18 cellular contexts compared by ENCODE assay signal in genomic region chr3:62365311-62366092, GRCh38. TPM values are rescaled to one million over a fixed set of nuclear protein-coding genes. Genes with fewer than 3 reads are reported as not detected.
DNase-seq lines count a peak whose midpoint lies in the region; ATAC-seq and TF ChIP-seq lines count a peak whose summit lies in the region.
"Had no signal": no experiment of that assay in that cellular context is flagged by ENCODE, and none has a peak within 500 bp of the region (broad histone marks: within the 10 kb centered on the region; RNA-seq: fewer than 3 reads in every experiment).

No MANE protein-coding gene starts in this region.

- WGBS in H9 (ENCODE audit: extremely low coverage, insufficient read length, low lambda C conversion rate) = no CpG with 5 or more reads among the region's 17 CpGs

- H3K27me3 ChIP-seq in H9 (ENCODE audit: insufficient read depth, low read length) = peaks cover 58% of the 10 kb centered on the region
- peaks cover 57% of the 10 kb centered on the region for H3K27me3 ChIP-seq in BE2C

- H2AK5ac ChIP-seq in H9 (ENCODE audit: insufficient read length, low read length) = no peak overlapping the region

- no peak overlapping the region for H2BK15ac ChIP-seq in H9 (ENCODE audit: low read depth, low read length)

- H2BK12ac ChIP-seq in H9 (ENCODE audit: insufficient read length, low read depth, low read length) = no peak overlapping the region

- peak overlapping the region; percentile 83 for H3K4me2 ChIP-seq in H9 (ENCODE audit: insufficient read depth, insufficient read length, low read length)

- no peak overlapping the region for H4K5ac ChIP-seq in H9 (ENCODE audit: insufficient read length, low read depth, low read length)

- H2BK120ac ChIP-seq in H9 (ENCODE audit: low read depth, low read length, poor library complexity, severe bottlenecking) = no peak overlapping the region

- no peak overlapping the region for H2BK20ac ChIP-seq in H9 (ENCODE audit: low read depth, low read length, poor library complexity, severe bottlenecking)

- no peak overlapping the region for H3K9ac ChIP-seq in H9 (ENCODE audit: extremely low read depth, insufficient read length, low read length)

- H3K4me1 ChIP-seq in H9 (ENCODE audit: insufficient read depth, low read length) (no peaks in the 10 kb centered on the region; the same call in 1 of the 2 replicates), BE2C (no peaks in the 10 kb centered on the region)
- H3K4me1 ChIP-seq: Caco-2 had no signal

- no peak for ATAC-seq in WTC11
- ATAC-seq in GM21723 (IDR thresholded peaks at IDR 0.05; ENCODE audit: unreplicated experiment) = no peak
- no peak for ATAC-seq in GM21423 (IDR thresholded peaks at IDR 0.05; ENCODE audit: unreplicated experiment)
- ATAC-seq: Panc1, Right ventricle myocardium inferior had no signal

- no peak overlapping the region for H3K23ac ChIP-seq in H9 (ENCODE audit: insufficient read length, low read depth, low read length)

- peak overlapping the region in 1 of 3 experiments; percentile 13; a peak in 1 of 7 replicates for H3K27ac Mint-ChIP-seq in H9
- no peak overlapping the region for H3K27ac Mint-ChIP-seq in WTC11
- H3K27ac Mint-ChIP-seq: CD14-positive monocyte had no signal

- no peaks in the 10 kb centered on the region for H4K20me1 ChIP-seq in H9 (ENCODE audit: control insufficient read depth, insufficient read depth, insufficient read length)

- no peaks in the 10 kb centered on the region for H3K79me2 ChIP-seq in H9 (ENCODE audit: insufficient read depth, low read length)

- no peak overlapping the region for H3K4me3 ChIP-seq in BE2C (ENCODE audit: low read depth, low read length)

- H3K18ac ChIP-seq in H9 (ENCODE audit: insufficient read length, low read depth, low read length) = no peak overlapping the region

- POLR2A ChIA-PET in WTC11 (lab: Charles Lee) = no interaction called here

- H3K36me3 ChIP-seq in BE2C = no peaks in the 10 kb centered on the region

- no peak overlapping the region for H2BK5ac ChIP-seq in H9 (ENCODE audit: insufficient read length, low read length)

- H3K9me3 Mint-ChIP-seq in H9 = peaks cover 0 to 4% of the 10 kb centered on the region in 2 experiments; a peak in 1 of 5 replicates
- H3K9me3 Mint-ChIP-seq in WTC11 = peaks cover 6% of the 10 kb centered on the region

- H4K8ac ChIP-seq in H9 (replicated peaks; ENCODE audit: insufficient read length, low read depth, low read length) = no peak overlapping the region

- no peak overlapping the region for H4K91ac ChIP-seq in H9 (ENCODE audit: insufficient read length, low read depth, low read length)

- H3K27me3 Mint-ChIP-seq in H9 (ENCODE audit: low read depth) (peaks cover 82% of the 10 kb centered on the region), WTC11 (ENCODE audit: low read depth) (peaks cover 81% of the 10 kb centered on the region)

- H3T11ph ChIP-seq in H9 (ENCODE audit: low read length) = no peak overlapping the region

- no peaks in the 10 kb centered on the region; a peak in 1 of 7 replicates for H3K36me3 Mint-ChIP-seq in H9 (ENCODE audit: insufficient read depth in 1 of 3, low read depth in 3 of 3)
- no peaks in the 10 kb centered on the region for H3K36me3 Mint-ChIP-seq in WTC11

- peaks cover 8% of the 10 kb centered on the region for H3K23me2 ChIP-seq in H9 (ENCODE audit: insufficient read length, low read depth, low read length, poor library complexity, severe bottlenecking)

- no peak overlapping the region for H3K56ac ChIP-seq in H9 (ENCODE audit: insufficient read length, low read depth, low read length)

- H3K27ac ChIP-seq in H9 (ENCODE audit: insufficient read length, low read depth, low read length) = no peak overlapping the region

- H3K4ac ChIP-seq in H9 (ENCODE audit: low read depth, low read length) = no peak overlapping the region

- H3K4me1 Mint-ChIP-seq in H9 (peaks cover 53 to 60% of the 10 kb centered on the region in 2 experiments), WTC11 (peaks cover 57% of the 10 kb centered on the region)
- H3K4me1 Mint-ChIP-seq: CD14-positive monocyte had no signal

- H3K4me3 Mint-ChIP-seq in H9 (peak overlapping the region; percentile 33 to 58), WTC11 (peak overlapping the region; percentile 62)

- no peak overlapping the region for H3K14ac ChIP-seq in H9 (ENCODE audit: insufficient read depth, low read length)

- no peak for TF ChIP-seq CTCF in H9 (conservative IDR thresholded peaks at IDR 0.05)
- no peak for TF ChIP-seq CTCF in WTC11 (IDR thresholded peaks at IDR 0.05)
- TF ChIP-seq CTCF in BE2C (IDR thresholded peaks at IDR 0.05; ENCODE audit: low read depth, low read length) = no peak

- DNase-seq in COR-L47 (lab: John Stamatoyannopoulos, UW) (peak; percentile 16), H9 (peak; percentile 29), WTC11 (ENCODE audit: low spot score) (no peak), inferior parietal cortex (ENCODE audit: extremely low spot score) (peak; percentile 40), BE2C (no peak), erythroblast (lab: John Stamatoyannopoulos, UW) (no peak)
- DNase-seq: Caco-2, DMS153, EL, NCI-H1092, NCI-H187 had no signal

- no peak for TF ChIP-seq POLR2A in erythroblast (IDR thresholded peaks at IDR 0.05; ENCODE audit: low read length)

- no peak overlapping the region for H2AFZ ChIP-seq in H9 (ENCODE audit: low read length)

- H3K79me1 ChIP-seq in H9 (ENCODE audit: insufficient read depth, low read depth, low read length, poor library complexity, severe bottlenecking) = no peaks in the 10 kb centered on the region

- CTCF ChIA-PET in WTC11 (lab: Charles Lee) = interaction anchor here (0.6 to 1.6 kb wide), 3 partner anchors 10 to 190 kb away, joined by 3 read pairs; no protein-coding TSS in a partner anchor

- H3K9me3 ChIP-seq in H9 (ENCODE audit: control insufficient read depth, low read depth, low read length) = no peaks in the 10 kb centered on the region
- H3K9me3 ChIP-seq in BE2C = peaks cover 4% of the 10 kb centered on the region; the same call in 1 of the 2 replicates
- H3K9me3 ChIP-seq: Caco-2 had no signal

TF ChIP-seq in WTC11, 78 proteins besides CTCF, POLR2A, EP300 and RAD21:
- TF ChIP-seq FOXP4 (CRISPR knock-in tag; IDR thresholded peaks at IDR 0.05) (0 out of 2 replicates have a peak, but pooled peaks have one; percentile 35), SMAD4 (CRISPR knock-in tag; IDR thresholded peaks at IDR 0.05) (no peak), NFYB (CRISPR knock-in tag; conservative IDR thresholded peaks at IDR 0.05; ENCODE audit: low read depth) (no peak), CREB1 (CRISPR knock-in tag; IDR thresholded peaks at IDR 0.05) (no peak), ZNF219 (CRISPR knock-in tag; IDR thresholded peaks at IDR 0.05; ENCODE audit: borderline replicate concordance) (no peak), RELA (CRISPR knock-in tag; IDR thresholded peaks at IDR 0.05; ENCODE audit: borderline replicate concordance) (no peak)

RNA-seq across cellular contexts. Expression of gene FEZF2, which starts 7.8 kb away (rescaled TPM):
- total RNA-seq in H9 (2021) (0.11 TPM in 1 of 2 replicates, not detected in the other), WTC11 (2021) (not detected in 3 replicates)
- not detected for polyA plus RNA-seq in BE2C (2012; ENCODE audit: insufficient read depth, insufficient read length, low read depth)
- total RNA-seq: A673, Caco-2, MCF 10A, Right ventricle myocardium inferior had no signal
- polyA plus RNA-seq: CD14-positive monocyte had no signal

Comparison
In these comparisons a context has a peak if more than half of its experiments do, and no peak if none do; other contexts are left out.
1. DNase-seq: peak in COR-L47 (single experiment), H9 (single experiment) and inferior parietal cortex (single experiment); none in WTC11 (single experiment), BE2C (single experiment) and erythroblast (0 of 2).